In the genomic region with DNA sequence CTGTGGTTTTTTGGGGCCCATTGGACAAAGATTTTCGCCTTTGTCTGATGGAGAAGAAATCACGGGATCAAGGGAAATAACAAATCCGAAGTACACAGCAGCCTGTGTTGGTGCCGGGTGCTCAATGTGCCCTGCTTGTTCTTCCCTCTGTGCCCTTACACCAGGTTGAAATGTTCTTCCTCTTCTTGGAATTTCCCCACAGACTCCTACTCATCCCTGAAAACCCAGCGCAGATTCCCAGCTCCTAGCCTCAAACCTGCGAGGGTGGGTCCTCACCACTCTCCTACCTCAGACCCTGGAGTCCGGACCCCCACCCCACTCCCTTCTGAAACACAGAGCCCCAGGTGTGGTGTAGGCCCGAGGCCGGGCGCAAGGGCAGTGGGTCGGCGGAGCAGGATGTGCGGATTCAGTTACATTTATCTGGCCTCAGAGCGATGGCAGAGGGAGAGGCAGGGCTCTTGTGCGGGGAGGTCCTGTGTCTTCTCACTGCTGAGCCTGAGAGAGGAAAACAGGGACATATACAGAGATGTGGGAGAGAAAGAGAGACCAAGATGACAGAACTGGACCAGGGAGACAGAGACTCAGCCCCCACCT, we compare ENCODE assay signal across 31 cellular contexts. TPM values are rescaled to one million over a fixed set of nuclear protein-coding genes. Genes with fewer than 3 reads are reported as not detected.
"Had no signal": no experiment of that assay in that cellular context is flagged by ENCODE, and none has a peak within 500 bp of the region (broad histone marks: within the 10 kb centered on the region; RNA-seq: fewer than 3 reads in every experiment).

No MANE protein-coding gene starts in this region.

- H3K36me3 ChIP-seq: ascending aorta, breast epithelium, cardiac muscle cell, esophagus muscularis mucosa, gastrocnemius medialis, heart right ventricle had no signal

- H3K27ac ChIP-seq: ascending aorta, breast epithelium, cardiac muscle cell, esophagus muscularis mucosa, foreskin keratinocyte, gastrocnemius medialis, heart right ventricle had no signal

- H3K27ac Mint-ChIP-seq: activated CD8-positive, alpha-beta T cell treated with anti-CD3 and anti-CD28 coated beads for 36 hours; activated naive CD8-positive, alpha-beta T cell; activated T-helper 17 cell treated with anti-CD3 and anti-CD28 coated beads, Interleukin-2, amount 50 U/mL, for 72 hours; brain had no signal

- H3K4me1 Mint-ChIP-seq: activated T-helper 17 cell treated with anti-CD3 and anti-CD28 coated beads, Interleukin-2, amount 50 U/mL, for 72 hours; T-helper 17 cell had no signal

- H3K9me3 Mint-ChIP-seq: activated CD8-positive, alpha-beta T cell treated with anti-CD3 and anti-CD28 coated beads for 36 hours; activated T-cell treated with anti-CD3 and anti-CD28 coated beads, Interleukin-2, amount 50 U/mL, for 4 hours; activated T-helper 17 cell treated with anti-CD3 and anti-CD28 coated beads, Interleukin-2, amount 50 U/mL, for 72 hours; brain; effector memory CD8-positive, alpha-beta T cell had no signal

- H3K27me3 ChIP-seq: ascending aorta had no signal

- H3K4me3 ChIP-seq: ascending aorta, breast epithelium, cardiac muscle cell, esophagus muscularis mucosa, gastrocnemius medialis, heart right ventricle had no signal

- H3K4me3 Mint-ChIP-seq: activated CD8-positive, alpha-beta T cell treated with anti-CD3 and anti-CD28 coated beads for 36 hours; activated naive CD8-positive, alpha-beta T cell; activated T-cell treated with anti-CD3 and anti-CD28 coated beads, Interleukin-2, amount 50 U/mL, for 4 hours; activated T-helper 17 cell treated with anti-CD3 and anti-CD28 coated beads, Interleukin-2, amount 50 U/mL, for 72 hours; brain; effector memory CD8-positive, alpha-beta T cell; T-helper 17 cell had no signal

- DNase-seq: activated CD4-positive, alpha-beta T cell treated with anti-CD3 and anti-CD28 coated beads for 4 hours; activated CD4-positive, alpha-beta T cell treated with anti-CD3 and anti-CD28 coated beads, Interleukin-2, amount 50 U/mL, for 1 hour; activated CD4-positive, alpha-beta T cell treated with anti-CD3 and anti-CD28 coated beads, Interleukin-2, amount 50 U/mL, for 48 hours; activated CD4-positive, CD25-positive, alpha-beta regulatory T cell; activated CD4-positive, CD25-positive, alpha-beta regulatory T cell treated with anti-CD3 and anti-CD28 coated beads, Interleukin-2, amount 50 U/mL, for 72 hours; activated CD8-positive, alpha-beta memory T cell treated with anti-CD3 and anti-CD28 coated beads for 24 hours; activated CD8-positive, alpha-beta T cell treated with anti-CD3 and anti-CD28 coated beads for 36 hours; activated effector memory CD4-positive, alpha-beta T cell treated with Interleukin-2 at 50 U/mL for 16 hours; activated gamma-delta T cell treated with Interleukin-2 at 50 U/mL for 16 hours; activated naive CD4-positive, alpha-beta T cell treated with anti-CD3 and anti-CD28 coated beads, Interleukin-2, amount 50 U/mL, for 16 hours; activated naive CD4-positive, alpha-beta T cell treated with Interleukin-2 at 50 U/mL for 16 hours; activated T-cell treated with anti-CD3 and anti-CD28 coated beads, Interleukin-2, amount 50 U/mL, for 4 hours; central memory CD4-positive, alpha-beta T cell; cortex of kidney; dermis blood vessel endothelial cell; effector CD4-positive, alpha-beta T cell; effector memory CD8-positive, alpha-beta T cell; erythroblast; foreskin keratinocyte; gastrocnemius medialis; heart right ventricle; T-helper 1 cell; T-helper 17 cell had no signal

- H3K4me1 ChIP-seq: ascending aorta, breast epithelium, foreskin keratinocyte, gastrocnemius medialis had no signal

- H3K36me3 Mint-ChIP-seq: activated naive CD8-positive, alpha-beta T cell; brain had no signal

- H3K9me3 ChIP-seq: ascending aorta, breast epithelium, esophagus muscularis mucosa, gastrocnemius medialis, heart right ventricle had no signal

- ATAC-seq: activated CD8-positive, alpha-beta T cell treated with anti-CD3 and anti-CD28 coated beads for 36 hours; activated T-cell treated with anti-CD3 and anti-CD28 coated beads, Interleukin-2, amount 50 U/mL, for 4 hours; activated T-helper 17 cell treated with anti-CD3 and anti-CD28 coated beads, Interleukin-2, amount 50 U/mL, for 72 hours; effector memory CD8-positive, alpha-beta T cell; foreskin keratinocyte; gastrocnemius medialis; heart right ventricle; T-helper 17 cell had no signal

RNA-seq across cellular contexts. Expression of a gene that starts 4.8 kb away (rescaled TPM):
- total RNA-seq: activated CD8-positive, alpha-beta T cell treated with anti-CD3 and anti-CD28 coated beads for 36 hours; activated T-cell treated with anti-CD3 and anti-CD28 coated beads, Interleukin-2, amount 50 U/mL, for 4 hours; activated T-helper 17 cell treated with anti-CD3 and anti-CD28 coated beads, Interleukin-2, amount 50 U/mL, for 72 hours; ascending aorta; breast epithelium; cardiac muscle cell; cerebellum; dermis blood vessel endothelial cell; esophagus muscularis mucosa; foreskin keratinocyte; gastrocnemius medialis; heart right ventricle; T-helper 17 cell had no signal

RNA-seq across cellular contexts. Expression of a gene that starts 15.2 kb away (rescaled TPM):
- total RNA-seq: activated CD8-positive, alpha-beta T cell treated with anti-CD3 and anti-CD28 coated beads for 36 hours; activated T-cell treated with anti-CD3 and anti-CD28 coated beads, Interleukin-2, amount 50 U/mL, for 4 hours; activated T-helper 17 cell treated with anti-CD3 and anti-CD28 coated beads, Interleukin-2, amount 50 U/mL, for 72 hours; ascending aorta; breast epithelium; cardiac muscle cell; cerebellum; dermis blood vessel endothelial cell; esophagus muscularis mucosa; foreskin keratinocyte; gastrocnemius medialis; heart right ventricle; T-helper 17 cell had no signal

RNA-seq across cellular contexts. Expression of a gene that starts 38.2 kb away (rescaled TPM):
- total RNA-seq: ascending aorta, cardiac muscle cell, cerebellum, dermis blood vessel endothelial cell, esophagus muscularis mucosa, T-helper 17 cell had no signal

RNA-seq across cellular contexts. Expression of a gene that starts 47.9 kb away (rescaled TPM):
- total RNA-seq: activated CD8-positive, alpha-beta T cell treated with anti-CD3 and anti-CD28 coated beads for 36 hours; activated T-cell treated with anti-CD3 and anti-CD28 coated beads, Interleukin-2, amount 50 U/mL, for 4 hours; activated T-helper 17 cell treated with anti-CD3 and anti-CD28 coated beads, Interleukin-2, amount 50 U/mL, for 72 hours; ascending aorta; breast epithelium; cardiac muscle cell; cerebellum; dermis blood vessel endothelial cell; esophagus muscularis mucosa; foreskin keratinocyte; gastrocnemius medialis; heart right ventricle; T-helper 17 cell had no signal
